34 cellular contexts compared by ENCODE assay signal in genomic region chr18:21335927-21336488, GRCh38.
"Had no signal": no experiment of that assay in that cellular context is flagged by ENCODE, and none has a peak within 500 bp of the region (broad histone marks: within the 10 kb centered on the region; RNA-seq: fewer than 3 reads in every experiment).

No MANE protein-coding gene starts in this region.

- H3K27ac Mint-ChIP-seq: activated CD4-positive, alpha-beta T cell treated with anti-CD3 and anti-CD28 coated beads, Interleukin-2, amount 10 ng/mL, durations not matched to agents 24 days and 14 days; activated CD8-positive, alpha-beta T cell treated with anti-CD3 and anti-CD28 coated beads, Interleukin-2, amount 10 ng/mL, durations not matched to agents 7 days and 5 days; activated naive CD4-positive, alpha-beta T cell treated with anti-CD3 and anti-CD28 coated beads, Interleukin-2, amount 50 U/mL, for 24 hours; activated naive CD8-positive, alpha-beta T cell treated with anti-CD3 and anti-CD28 coated beads, Interleukin-2, amount 10 ng/mL, durations not matched to agents 7 days and 5 days; activated T-cell treated with anti-CD3 and anti-CD28 coated beads, Interleukin-2, amount 50 U/mL, for 24 hours; activated T-helper 2 cell treated with anti-CD3 and anti-CD28 coated beads, Interferon-gamma antibody, Interleukin-2, Interleukin-4, amounts not matched to agents 10 μg/mL and 5 μg/mL and 100 μg/mL, durations not matched to agents 14 hours and 24 hours and 36 hours; brain; T-helper 1 cell treated with Interleukin-12 subunit alpha and Interleukin-12 subunit beta and Interleukin-4 antibody, amounts not matched to agents 30 μg/mL and 1 μg/mL, for 36 hours; T-helper 2 cell treated with Interferon-gamma antibody and Interleukin-4, amounts not matched to agents 5 μg/mL and 100 μg/mL, for 36 hours had no signal

- H3K4me3 ChIP-seq: adrenal gland, Peyer's patch, SJSA1 had no signal

- H3K4me2 ChIP-seq: KMS-11, SK-N-SH had no signal

- H3K36me3 ChIP-seq: adrenal gland, Peyer's patch, SJSA1 had no signal

- H3K27ac ChIP-seq: adrenal gland, KMS-11, Peyer's patch, SJSA1 had no signal

- H3K9me3 ChIP-seq: adrenal gland, Peyer's patch, SJSA1, SK-N-SH had no signal

- H3K4me1 Mint-ChIP-seq: activated CD4-positive, alpha-beta T cell treated with anti-CD3 and anti-CD28 coated beads, Interleukin-2, amount 10 ng/mL, durations not matched to agents 24 days and 14 days; activated naive CD4-positive, alpha-beta T cell treated with anti-CD3 and anti-CD28 coated beads, Interleukin-2, amount 50 U/mL, for 24 hours; activated naive CD8-positive, alpha-beta T cell treated with anti-CD3 and anti-CD28 coated beads, Interleukin-2, amount 10 ng/mL, durations not matched to agents 7 days and 5 days had no signal

- H3K9me3 Mint-ChIP-seq: activated CD4-positive, alpha-beta T cell treated with anti-CD3 and anti-CD28 coated beads, Interleukin-2, amount 10 ng/mL, durations not matched to agents 24 days and 14 days; activated naive CD4-positive, alpha-beta T cell treated with anti-CD3 and anti-CD28 coated beads, Interleukin-2, amount 50 U/mL, for 24 hours; activated naive CD8-positive, alpha-beta T cell treated with anti-CD3 and anti-CD28 coated beads, Interleukin-2, amount 10 ng/mL, durations not matched to agents 7 days and 5 days; activated T-cell treated with anti-CD3 and anti-CD28 coated beads, Interleukin-2, amount 50 U/mL, for 24 hours; activated T-helper 2 cell treated with anti-CD3 and anti-CD28 coated beads, Interferon-gamma antibody, Interleukin-2, Interleukin-4, amounts not matched to agents 10 μg/mL and 5 μg/mL and 100 μg/mL, durations not matched to agents 14 hours and 24 hours and 36 hours; brain; T-helper 1 cell treated with Interleukin-12 subunit alpha and Interleukin-12 subunit beta and Interleukin-4 antibody, amounts not matched to agents 30 μg/mL and 1 μg/mL, for 36 hours; T-helper 2 cell treated with Interferon-gamma antibody and Interleukin-4, amounts not matched to agents 5 μg/mL and 100 μg/mL, for 36 hours had no signal

- H3K36me3 Mint-ChIP-seq: activated naive CD4-positive, alpha-beta T cell treated with anti-CD3 and anti-CD28 coated beads, Interleukin-2, amount 50 U/mL, for 24 hours; activated naive CD8-positive, alpha-beta T cell treated with anti-CD3 and anti-CD28 coated beads, Interleukin-2, amount 10 ng/mL, durations not matched to agents 7 days and 5 days; brain had no signal

- DNase-seq: activated CD4-positive, alpha-beta T cell treated with anti-CD3 and anti-CD28 coated beads, Interleukin-2, amount 10 ng/mL, durations not matched to agents 24 days and 14 days; activated CD4-positive, alpha-beta T cell treated with anti-CD3 and anti-CD28 coated beads, Interleukin-2, amount 50 U/mL, for 4 hours; activated CD8-positive, alpha-beta T cell treated with anti-CD3 and anti-CD28 coated beads, Interleukin-2, amount 10 ng/mL, durations not matched to agents 7 days and 5 days; activated gamma-delta T cell; activated naive CD4-positive, alpha-beta T cell treated with Interleukin-2 at 50 U/mL for 16 hours; activated naive CD8-positive, alpha-beta T cell treated with anti-CD3 and anti-CD28 coated beads, Interleukin-2, amount 10 ng/mL, durations not matched to agents 7 days and 5 days; activated T-cell treated with anti-CD3 and anti-CD28 coated beads, Interleukin-2, amount 50 U/mL, for 24 hours; adrenal gland; caudate nucleus; cerebellar nuclear complex; MM.1S; NCI-H1092 treated with DMSO at 0.1 percent for 48 hours; NCI-H1417 treated with DMSO at 0.1 percent for 48 hours; NCI-H187 treated with DMSO at 0.1 percent for 48 hours; NCI-H2081 treated with DMSO at 0.1 percent for 48 hours; NCI-H226; NCI-H446 treated with DMSO at 0.1 percent for 48 hours; NCI-H524; NCI-H69; NK-92 treated with Interleukin-12 subunit alpha and Interleukin-12 subunit beta, amount 100 ng/mL, for 24 hours; PC-3; Peyer's patch; RPMI8226; SHP77 treated with DMSO at 0.1 percent for 48 hours; SK-N-SH had no signal

- H3K4me1 ChIP-seq: adrenal gland, Peyer's patch had no signal

- H3K27me3 ChIP-seq: adrenal gland, Peyer's patch, SJSA1 had no signal

- FAIRE-seq: bronchial epithelial cell, TTC549 had no signal

- H3K27me3 Mint-ChIP-seq: activated naive CD8-positive, alpha-beta T cell treated with anti-CD3 and anti-CD28 coated beads, Interleukin-2, amount 10 ng/mL, durations not matched to agents 7 days and 5 days; activated T-cell treated with anti-CD3 and anti-CD28 coated beads, Interleukin-2, amount 50 U/mL, for 24 hours; brain had no signal

- H3K4me3 Mint-ChIP-seq: activated CD4-positive, alpha-beta T cell treated with anti-CD3 and anti-CD28 coated beads, Interleukin-2, amount 10 ng/mL, durations not matched to agents 24 days and 14 days; activated CD8-positive, alpha-beta T cell treated with anti-CD3 and anti-CD28 coated beads, Interleukin-2, amount 10 ng/mL, durations not matched to agents 7 days and 5 days; activated naive CD4-positive, alpha-beta T cell treated with anti-CD3 and anti-CD28 coated beads, Interleukin-2, amount 50 U/mL, for 24 hours; activated naive CD8-positive, alpha-beta T cell treated with anti-CD3 and anti-CD28 coated beads, Interleukin-2, amount 10 ng/mL, durations not matched to agents 7 days and 5 days; activated T-cell treated with anti-CD3 and anti-CD28 coated beads, Interleukin-2, amount 50 U/mL, for 24 hours; brain; T-helper 1 cell treated with Interleukin-12 subunit alpha and Interleukin-12 subunit beta and Interleukin-4 antibody, amounts not matched to agents 30 μg/mL and 1 μg/mL, for 36 hours; T-helper 2 cell treated with Interferon-gamma antibody and Interleukin-4, amounts not matched to agents 5 μg/mL and 100 μg/mL, for 36 hours had no signal

- ATAC-seq: activated CD8-positive, alpha-beta T cell treated with anti-CD3 and anti-CD28 coated beads, Interleukin-2, amount 10 ng/mL, durations not matched to agents 7 days and 5 days; PC-3 had no signal

- H3K9ac ChIP-seq: KMS-11, SK-N-SH had no signal
